Comparison of ENCODE assay signal across 30 cellular contexts in the genomic region with DNA sequence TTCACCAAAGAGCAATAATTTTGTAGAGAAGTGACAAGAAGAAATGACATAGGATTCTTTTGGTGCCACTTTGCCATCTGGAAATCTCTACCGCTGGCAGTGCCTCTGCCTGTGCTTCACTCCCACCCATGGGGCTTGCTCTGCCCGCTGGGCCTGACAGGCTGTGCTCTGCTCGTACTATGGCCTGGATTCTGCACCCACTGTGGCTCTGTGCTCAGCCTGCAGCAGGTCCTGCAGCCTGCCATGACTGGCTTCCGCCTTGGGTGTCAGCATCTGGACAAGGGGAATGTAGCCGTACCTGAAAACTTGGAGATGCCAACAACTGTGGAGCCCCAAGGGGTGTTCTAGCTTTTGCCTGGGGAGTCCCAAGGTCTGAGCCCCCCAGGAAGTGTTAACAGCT.
"Had no signal": no experiment of that assay in that cellular context is flagged by ENCODE, and none has a peak within 500 bp of the region (broad histone marks: within the 10 kb centered on the region; RNA-seq: fewer than 3 reads in every experiment).

No MANE protein-coding gene starts in this region.

- H3K27me3 ChIP-seq: ascending aorta, cardiac muscle cell, SJCRH30 had no signal

- H3K4me1 ChIP-seq: ascending aorta, SJCRH30 had no signal

- H3K4me3 Mint-ChIP-seq: activated CD4-positive, alpha-beta T cell treated with anti-CD3 and anti-CD28 coated beads for 36 hours; activated CD4-positive, alpha-beta T cell treated with anti-CD3 and anti-CD28 coated beads, Interleukin-2, amount 10 ng/mL, durations not matched to agents 7 days and 5 days; activated CD8-positive, alpha-beta T cell treated with anti-CD3 and anti-CD28 coated beads, Interleukin-2, amount 10 ng/mL, durations not matched to agents 7 days and 5 days; activated naive CD4-positive, alpha-beta T cell treated with anti-CD3 and anti-CD28 coated beads, Interleukin-2, amount 50 U/mL, for 24 hours; activated naive CD8-positive, alpha-beta T cell treated with anti-CD3 and anti-CD28 coated beads, Interleukin-2, amount 10 ng/mL, durations not matched to agents 7 days and 5 days; activated T-cell treated with anti-CD3 and anti-CD28 coated beads, Interleukin-2, amount 50 U/mL, for 24 hours; central memory CD8-positive, alpha-beta T cell had no signal

- H3K27ac Mint-ChIP-seq: activated CD4-positive, alpha-beta T cell treated with anti-CD3 and anti-CD28 coated beads for 36 hours; activated CD4-positive, alpha-beta T cell treated with anti-CD3 and anti-CD28 coated beads, Interleukin-2, amount 10 ng/mL, durations not matched to agents 7 days and 5 days; activated CD8-positive, alpha-beta T cell treated with anti-CD3 and anti-CD28 coated beads, Interleukin-2, amount 10 ng/mL, durations not matched to agents 7 days and 5 days; activated naive CD4-positive, alpha-beta T cell treated with anti-CD3 and anti-CD28 coated beads, Interleukin-2, amount 50 U/mL, for 24 hours; activated naive CD8-positive, alpha-beta T cell treated with anti-CD3 and anti-CD28 coated beads, Interleukin-2, amount 10 ng/mL, durations not matched to agents 7 days and 5 days; activated T-cell treated with anti-CD3 and anti-CD28 coated beads, Interleukin-2, amount 50 U/mL, for 24 hours; activated T-helper 2 cell treated with anti-CD3 and anti-CD28 coated beads, Interferon-gamma antibody, Interleukin-2, Interleukin-4, amounts not matched to agents 10 μg/mL and 5 μg/mL and 100 μg/mL, durations not matched to agents 14 hours and 24 hours and 36 hours had no signal

- H3K36me3 Mint-ChIP-seq: activated naive CD4-positive, alpha-beta T cell treated with anti-CD3 and anti-CD28 coated beads, Interleukin-2, amount 50 U/mL, for 24 hours; activated naive CD8-positive, alpha-beta T cell treated with anti-CD3 and anti-CD28 coated beads, Interleukin-2, amount 10 ng/mL, durations not matched to agents 7 days and 5 days had no signal

- DNase-seq: activated CD4-positive, alpha-beta T cell treated with anti-CD3 and anti-CD28 coated beads for 36 hours; activated CD4-positive, alpha-beta T cell treated with anti-CD3 and anti-CD28 coated beads, Interleukin-2, amount 10 ng/mL, durations not matched to agents 7 days and 5 days; activated CD4-positive, alpha-beta T cell treated with anti-CD3 and anti-CD28 coated beads, Interleukin-2, amount 50 U/mL, for 48 hours; activated CD8-positive, alpha-beta T cell treated with anti-CD3 and anti-CD28 coated beads, Interleukin-2, amount 10 ng/mL, durations not matched to agents 7 days and 5 days; activated gamma-delta T cell; activated naive CD4-positive, alpha-beta T cell treated with Interleukin-2 at 50 U/mL for 16 hours; activated naive CD8-positive, alpha-beta T cell treated with anti-CD3 and anti-CD28 coated beads, Interleukin-2, amount 10 ng/mL, durations not matched to agents 7 days and 5 days; activated T-cell treated with anti-CD3 and anti-CD28 coated beads, Interleukin-2, amount 50 U/mL, for 24 hours; amygdala; MM.1S; MV-4-11; NCI-H1092 treated with DMSO at 0.1 percent for 48 hours; NCI-H1417; NCI-H1694; NCI-H1930; NCI-H2081 treated with DMSO at 0.1 percent for 48 hours; NCI-H226; NCI-H446 treated with DMSO at 0.1 percent for 48 hours; NCI-H69; NCI-H82; SHP77; SJCRH30; T1000; WERI-Rb-1 had no signal

- H3K9me3 ChIP-seq: ascending aorta, SJCRH30 had no signal

- H3K27me3 Mint-ChIP-seq: activated CD4-positive, alpha-beta T cell treated with anti-CD3 and anti-CD28 coated beads for 36 hours; activated CD4-positive, alpha-beta T cell treated with anti-CD3 and anti-CD28 coated beads, Interleukin-2, amount 10 ng/mL, durations not matched to agents 7 days and 5 days; activated naive CD4-positive, alpha-beta T cell treated with anti-CD3 and anti-CD28 coated beads, Interleukin-2, amount 50 U/mL, for 24 hours; activated naive CD8-positive, alpha-beta T cell treated with anti-CD3 and anti-CD28 coated beads, Interleukin-2, amount 10 ng/mL, durations not matched to agents 7 days and 5 days; activated T-cell treated with anti-CD3 and anti-CD28 coated beads, Interleukin-2, amount 50 U/mL, for 24 hours; central memory CD8-positive, alpha-beta T cell had no signal

- H3K36me3 ChIP-seq: ascending aorta, cardiac muscle cell, SJCRH30, WERI-Rb-1 had no signal

- H3K4me1 Mint-ChIP-seq: activated CD4-positive, alpha-beta T cell treated with anti-CD3 and anti-CD28 coated beads for 36 hours; activated CD4-positive, alpha-beta T cell treated with anti-CD3 and anti-CD28 coated beads, Interleukin-2, amount 10 ng/mL, durations not matched to agents 7 days and 5 days; activated naive CD4-positive, alpha-beta T cell treated with anti-CD3 and anti-CD28 coated beads, Interleukin-2, amount 50 U/mL, for 24 hours; activated naive CD8-positive, alpha-beta T cell treated with anti-CD3 and anti-CD28 coated beads, Interleukin-2, amount 10 ng/mL, durations not matched to agents 7 days and 5 days; central memory CD8-positive, alpha-beta T cell had no signal

- H3K27ac ChIP-seq: ascending aorta, cardiac muscle cell, SJCRH30, SK-N-MC, WERI-Rb-1 had no signal

- H3K4me3 ChIP-seq: ascending aorta, cardiac muscle cell, SJCRH30, SK-N-MC had no signal
